ENCODE assay signal across 20 cellular contexts in the genomic region with DNA sequence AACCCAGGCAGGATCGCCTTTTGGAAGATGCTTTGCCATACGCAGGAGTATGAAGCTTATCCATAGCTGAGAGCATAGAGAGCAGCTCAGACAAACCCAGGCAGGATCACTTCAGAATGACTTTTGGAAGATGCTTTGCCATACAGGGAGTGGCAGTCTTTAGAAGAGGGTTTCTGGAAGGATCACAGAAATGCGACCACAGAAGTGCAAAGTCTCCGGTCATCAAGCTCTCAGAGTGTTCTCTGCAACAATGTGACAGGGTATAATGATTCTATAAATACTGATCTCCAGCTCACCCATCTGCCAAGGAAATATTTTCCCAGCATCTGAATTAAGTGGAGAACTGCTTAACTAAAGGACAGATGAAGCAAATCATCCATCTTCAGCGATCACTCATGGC.
DNase-seq lines count a peak whose midpoint lies in the region; ATAC-seq and TF ChIP-seq lines count a peak whose summit lies in the region.
"Had no signal": no experiment of that assay in that cellular context is flagged by ENCODE, and none has a peak within 500 bp of the region (broad histone marks: within the 10 kb centered on the region; RNA-seq: fewer than 3 reads in every experiment).

No MANE protein-coding gene starts in this region.

- no peaks in the 10 kb centered on the region for H3K36me3 Mint-ChIP-seq in brain
- H3K36me3 Mint-ChIP-seq: CD4-positive, CD25-positive, alpha-beta regulatory T cell; memory B cell; stimulated activated effector memory CD8-positive, alpha-beta T cell treated with anti-CD3 and anti-CD28 coated beads, Interleukin-12 subunit alpha, Interleukin-12 subunit beta, amount 100 ng/mL, for 72 hours had no signal

- intact Hi-C loops in left ventricle myocardium superior (cut with micrococcal nuclease) (no loop called here), tibial artery (cut with DNase I; ENCODE audit: low total_unique reads) (no loop called here)

- H3K4me1 Mint-ChIP-seq in brain: peaks cover 31% of the 10 kb centered on the region
- H3K4me1 Mint-ChIP-seq: CD4-positive, CD25-positive, alpha-beta regulatory T cell; memory B cell; stimulated activated effector memory CD8-positive, alpha-beta T cell treated with anti-CD3 and anti-CD28 coated beads, Interleukin-12 subunit alpha, Interleukin-12 subunit beta, amount 100 ng/mL, for 72 hours; T-helper 17 cell had no signal

- H3K27ac Mint-ChIP-seq in brain: peak overlapping the region in 3 of 5 experiments; percentile 42 to 97 (median 83)
- H3K27ac Mint-ChIP-seq: activated T-cell treated with anti-CD3 and anti-CD28 coated beads, Interleukin-2, amount 50 U/mL, for 24 hours; CD4-positive, CD25-positive, alpha-beta regulatory T cell; memory B cell; stimulated activated effector memory CD8-positive, alpha-beta T cell treated with anti-CD3 and anti-CD28 coated beads, Interleukin-12 subunit alpha, Interleukin-12 subunit beta, amount 100 ng/mL, for 72 hours; T-helper 17 cell had no signal

- peak overlapping the region; percentile 63 to 74 for H3K27ac ChIP-seq in tibial artery
- H3K27ac ChIP-seq: neutrophil, RWPE1, spleen had no signal

- TF ChIP-seq CTCF in brain (conservative IDR thresholded peaks at IDR 0.05): no peak
- TF ChIP-seq CTCF in tibial artery (IDR thresholded peaks at IDR 0.05): no peak

- peaks cover 3% of the 10 kb centered on the region for H3K27me3 Mint-ChIP-seq in brain
- H3K27me3 Mint-ChIP-seq: activated T-cell treated with anti-CD3 and anti-CD28 coated beads, Interleukin-2, amount 50 U/mL, for 24 hours; CD4-positive, CD25-positive, alpha-beta regulatory T cell; memory B cell; T-helper 17 cell had no signal

- H3K36me3 ChIP-seq in tibial artery: no peaks in the 10 kb centered on the region
- H3K36me3 ChIP-seq: neutrophil, spleen had no signal

- peaks cover 0 to under 1% (median under 1%) of the 10 kb centered on the region in 5 experiments for H3K9me3 Mint-ChIP-seq in brain

- peak; percentile 70 for ATAC-seq in left ventricle myocardium superior
- ATAC-seq: stimulated activated effector memory CD8-positive, alpha-beta T cell treated with anti-CD3 and anti-CD28 coated beads, Interleukin-12 subunit alpha, Interleukin-12 subunit beta, amount 100 ng/mL, for 72 hours; T-helper 17 cell had no signal

- no peak overlapping the region for H3K4me3 ChIP-seq in tibial artery
- H3K4me3 ChIP-seq: spleen had no signal

- DNase-seq in NCI-H2227 treated with DMSO at 0.1 percent for 48 hours (lab: John Stamatoyannopoulos, UW) (peak; percentile 10), left ventricle myocardium superior (no peak), tibial artery (no peak), GM19238 (ENCODE audit: insufficient read length, low spot score) (no peak), activated gamma-delta T cell treated with Interleukin-2 at 50 U/mL for 16 hours (no peak)
- DNase-seq in activated CD4-positive, alpha-beta T cell treated with anti-CD3 and anti-CD28 coated beads, Interleukin-2, amount 50 U/mL, for 1 hour: no peak
- DNase-seq: activated T-cell treated with anti-CD3 and anti-CD28 coated beads, Interleukin-2, amount 50 U/mL, for 24 hours; CD4-positive, CD25-positive, alpha-beta regulatory T cell; dermis blood vessel endothelial cell; GOT3; NCI-H1436 treated with DMSO at 0.1 percent for 48 hours; SK-N-SH; spleen; stimulated activated CD4-positive, alpha-beta T cell treated with anti-CD3 and anti-CD28 coated beads, Interleukin-2, amount 100 ng/mL, for 48 hours; T-helper 17 cell had no signal

- no peak overlapping the region for H3K4me3 Mint-ChIP-seq in brain
- H3K4me3 Mint-ChIP-seq: activated T-cell treated with anti-CD3 and anti-CD28 coated beads, Interleukin-2, amount 50 U/mL, for 24 hours; CD4-positive, CD25-positive, alpha-beta regulatory T cell; memory B cell; stimulated activated effector memory CD8-positive, alpha-beta T cell treated with anti-CD3 and anti-CD28 coated beads, Interleukin-12 subunit alpha, Interleukin-12 subunit beta, amount 100 ng/mL, for 72 hours; T-helper 17 cell had no signal

- peaks cover 0 to 40% (median 5%) of the 10 kb centered on the region in 4 donors for H3K4me1 ChIP-seq in tibial artery
- H3K4me1 ChIP-seq: spleen had no signal

- no peaks in the 10 kb centered on the region for H3K27me3 ChIP-seq in tibial artery
- H3K27me3 ChIP-seq: neutrophil, spleen had no signal

- peaks cover 0 to 1% (median 0%) of the 10 kb centered on the region in 3 donors for H3K9me3 ChIP-seq in tibial artery
- H3K9me3 ChIP-seq: neutrophil, SK-N-SH had no signal
